8 cellular contexts compared by ENCODE assay signal in the genomic region with DNA sequence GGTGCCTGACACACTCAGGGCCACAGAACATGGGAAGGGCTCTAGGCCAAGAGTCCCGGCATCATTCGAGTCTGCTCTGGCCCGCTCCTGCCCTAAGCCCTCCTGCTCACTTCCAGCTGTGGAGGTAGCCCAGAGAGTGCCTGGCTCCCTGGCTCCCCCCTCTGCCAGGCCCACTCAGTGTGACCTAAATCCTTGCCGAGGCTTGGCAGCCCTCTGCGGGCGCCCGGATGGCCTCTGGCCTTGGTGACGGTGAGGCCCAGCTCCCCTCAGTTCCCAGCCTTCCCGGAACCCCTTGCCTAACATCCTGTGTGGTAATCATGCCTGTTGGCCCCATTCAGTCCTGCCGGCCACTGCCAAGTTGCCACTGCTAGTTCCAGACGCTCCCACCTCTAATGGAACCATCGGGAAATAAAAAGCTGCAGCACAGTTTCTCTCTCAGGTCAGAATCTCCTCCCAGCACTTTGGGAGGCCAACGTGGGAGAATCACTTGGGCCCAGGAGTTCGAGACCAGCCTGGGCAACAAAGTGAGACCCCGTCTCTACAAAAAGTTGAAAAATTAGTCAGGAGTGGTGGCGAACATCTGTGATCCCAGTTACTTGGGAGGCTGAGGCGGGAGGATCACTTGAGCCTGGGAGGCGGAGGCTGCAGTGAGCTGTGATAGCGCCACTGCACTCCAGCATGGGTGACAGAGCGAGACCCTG. TPM values are rescaled to one million over a fixed set of nuclear protein-coding genes. Genes with fewer than 3 reads are reported as not detected.
A peak's percentile ranks its signal among the peaks of the same experiment; 100 is the strongest.
DNase-seq lines count a peak whose midpoint lies in the region; ATAC-seq, FAIRE-seq and TF ChIP-seq lines count a peak whose summit lies in the region.

No MANE protein-coding gene starts in this region.

- H3K9me3 Mint-ChIP-seq in HFFc6 (no peaks in the 10 kb centered on the region), astrocyte (ENCODE audit: unreplicated experiment) (no peaks in the 10 kb centered on the region)

- H3K4me2 ChIP-seq in astrocyte (ENCODE audit: low read length), result no peak overlapping the region

- H3K27ac Mint-ChIP-seq in HFFc6 (peak overlapping the region; percentile 59), astrocyte (ENCODE audit: unreplicated experiment) (no peak overlapping the region)

- H3K4me1 ChIP-seq in astrocyte (ENCODE audit: insufficient read depth, low read length), result peaks cover 14% of the 10 kb centered on the region

- H3K9me3 ChIP-seq in astrocyte (ENCODE audit: insufficient read depth, low read depth, low read length), result no peaks in the 10 kb centered on the region

- H3K4me3 ChIP-seq in astrocyte (ENCODE audit: insufficient read depth, low read depth, low read length) (no peak overlapping the region), skin epidermis (no peak overlapping the region)

- H3K4me3 Mint-ChIP-seq in HFFc6 (peak overlapping the region; percentile 52), astrocyte (ENCODE audit: unreplicated experiment) (peak overlapping the region; percentile 57)

- peak overlapping the region; percentile 17 for H2AFZ ChIP-seq in astrocyte (ENCODE audit: low read depth, low read length)

- H3K79me2 ChIP-seq in astrocyte (ENCODE audit: insufficient read depth, low read length), result peaks cover 29% of the 10 kb centered on the region

- no peak overlapping the region for H3K9ac ChIP-seq in astrocyte (ENCODE audit: low read length)

- no peak for TF ChIP-seq CTCF in HFFc6 (IDR thresholded peaks at IDR 0.05)
- no peak for TF ChIP-seq CTCF in astrocyte (IDR thresholded peaks at IDR 0.05; ENCODE audit: insufficient read depth, low read depth, low read length)

- no peaks in the 10 kb centered on the region for H3K27me3 ChIP-seq in astrocyte (ENCODE audit: insufficient read depth, low read length)

- H3K36me3 Mint-ChIP-seq in HFFc6 (ENCODE audit: low read depth) (0 out of 2 replicates have a peak, but pooled peaks cover 4% of the 10 kb centered on the region), astrocyte (ENCODE audit: low read depth, unreplicated experiment) (peaks cover 2% of the 10 kb centered on the region)

- no peak for FAIRE-seq in astrocyte (lab: Jason Lieb, UNC)

- ATAC-seq in left colon (no peak), GM21576 (IDR thresholded peaks at IDR 0.05; ENCODE audit: unreplicated experiment) (no peak)

- no peak overlapping the region for H3K27ac ChIP-seq in astrocyte (ENCODE audit: low read depth, low read length)
- H3K27ac ChIP-seq in skin epidermis, result peak overlapping the region in 17 of 21 experiments; percentile 18 to 98 (median 92)

- H3K4me1 Mint-ChIP-seq in HFFc6 (ENCODE audit: low read depth) (peaks cover 45% of the 10 kb centered on the region), astrocyte (ENCODE audit: low read depth, unreplicated experiment) (peaks cover 14% of the 10 kb centered on the region)

- peaks cover 2% of the 10 kb centered on the region for H3K27me3 Mint-ChIP-seq in HFFc6 (ENCODE audit: insufficient read depth)
- H3K27me3 Mint-ChIP-seq in astrocyte (ENCODE audit: low read depth, unreplicated experiment), result peaks cover 1% of the 10 kb centered on the region

- DNase-seq in HFFc6 (no peak), astrocyte (ENCODE audit: low read depth) (peak; percentile 44), left colon (peak; percentile 36 to 72), NCI-H2227 (lab: John Stamatoyannopoulos, UW; ENCODE audit: unreplicated experiment) (no peak), NAMALWA (ENCODE audit: low spot score) (no peak), NCI-H2029 (lab: John Stamatoyannopoulos, UW) (no peak)

- intact Hi-C loops in left colon (cut with DNase I, micrococcal nuclease), result no loop called here

- no peaks in the 10 kb centered on the region for H4K20me1 ChIP-seq in astrocyte (ENCODE audit: insufficient read depth, low read length)

- no peaks in the 10 kb centered on the region for H3K36me3 ChIP-seq in astrocyte (ENCODE audit: insufficient read depth, low read length)

RNA-seq across cellular contexts. Expression of a gene that starts 1.2 kb away (rescaled TPM):
- 10 to 100 TPM; 14.6 to 19.6 (median 16.1) TPM for total RNA-seq in HFFc6 (2021; fragmentation: NEBNext Ultra II Directional; extraction: Animal tissue kit (Norgen Biotek cat#: 25700))
- 13.9 and 18.9 TPM in 2 replicates for total RNA-seq in astrocyte
- total RNA-seq in left colon, result 10 to 100 TPM; 33.4 to 34.9 TPM

RNA-seq across cellular contexts. Expression of a gene that starts 59.3 kb away (rescaled TPM):
- total RNA-seq in HFFc6 (2021; fragmentation: NEBNext Ultra II Directional; extraction: Animal tissue kit (Norgen Biotek cat#: 25700)), result 10 to 100 TPM in 1 of 6 experiments, 1 to 10 TPM in 5; 5.9 to 10.4 (median 8.6) TPM
- 53.5 and 56.7 TPM in 2 replicates for total RNA-seq in astrocyte
- 10 to 100 TPM; 30.3 to 56.4 TPM for total RNA-seq in left colon

Comparison
In these comparisons a context has a peak if more than half of its experiments do, and no peak if none do; other contexts are left out.
1. DNase-seq: peak in astrocyte (single experiment) and left colon (2 of 2); none in HFFc6 (single experiment), NCI-H2227 (single experiment), NAMALWA (single experiment) and NCI-H2029 (single experiment).